8 cellular contexts compared by ENCODE assay signal in genomic region chr22:46738642-46738960, GRCh38. TPM values are rescaled to one million over a fixed set of nuclear protein-coding genes. Genes with fewer than 3 reads are reported as not detected.
DNase-seq lines count a peak whose midpoint lies in the region; ATAC-seq and TF ChIP-seq lines count a peak whose summit lies in the region.

No MANE protein-coding gene starts in this region.

- H3K4me1 Mint-ChIP-seq in activated CD4-positive, alpha-beta memory T cell treated with anti-CD3 and anti-CD28 coated beads for 36 hours (ENCODE audit: low read depth), result peaks cover 33% of the 10 kb centered on the region

- no peaks in the 10 kb centered on the region for H3F3A ChIP-seq in GM23248 (ENCODE audit: insufficient read depth)

- TF ChIP-seq POLR2A in spleen (IDR thresholded peaks at IDR 0.05), result no peak

- no peaks in the 10 kb centered on the region for H3K36me3 ChIP-seq in GM23248 (ENCODE audit: low read depth)
- H3K36me3 ChIP-seq in hepatocyte (replicated peaks; ENCODE audit: insufficient read depth, low read depth), result no peaks in the 10 kb centered on the region
- H3K36me3 ChIP-seq in spleen, result no peaks in the 10 kb centered on the region

- H3K9me3 ChIP-seq in GM23248 (ENCODE audit: low read depth), result no peaks in the 10 kb centered on the region
- H3K9me3 ChIP-seq in hepatocyte (ENCODE audit: low read depth), result no peaks in the 10 kb centered on the region
- peaks cover 0 to 7% (median 2%) of the 10 kb centered on the region in 8 donors for H3K9me3 ChIP-seq in spleen

- POLR2A ChIA-PET in activated CD4-positive, alpha-beta memory T cell treated with anti-CD3 and anti-CD28 coated beads for 36 hours (lab: Charles Lee), result interaction anchor here (1.5 to 1.7 kb wide), 2 partner anchors 10 to 24 kb away, joined by 7 read pairs; partner anchors contain the start of gene TBC1D22A

- peak overlapping the region; percentile 83 for H3K27ac Mint-ChIP-seq in activated CD4-positive, alpha-beta memory T cell treated with anti-CD3 and anti-CD28 coated beads for 36 hours

- H3K27me3 Mint-ChIP-seq in activated CD4-positive, alpha-beta memory T cell treated with anti-CD3 and anti-CD28 coated beads for 36 hours, result no peaks in the 10 kb centered on the region

- intact Hi-C loops in activated CD4-positive, alpha-beta memory T cell treated with anti-CD3 and anti-CD28 coated beads for 36 hours (cut with micrococcal nuclease), result loop anchor here (2.0 to 5.0 kb wide), 3 partner anchors 24 to 176 kb away; partner anchors contain the start of gene TBC1D22A
- intact Hi-C loops in spleen (cut with DNase I; ENCODE audit: low total_unique reads), result no loop called here

- H3K79me2 ChIP-seq in GM23248 (ENCODE audit: insufficient read depth) (peaks cover 47% of the 10 kb centered on the region), hepatocyte (peaks cover 61% of the 10 kb centered on the region)

- H3K27me3 ChIP-seq in GM23248 (replicated peaks; ENCODE audit: insufficient read depth) (no peaks in the 10 kb centered on the region), hepatocyte (no peaks in the 10 kb centered on the region), spleen (replicated peaks in 1 of 7) (no peaks in the 10 kb centered on the region)

- in situ Hi-C loops in GM23248 (cut with MboI), result no loop called here

- ATAC-seq in HG03457 (IDR thresholded peaks at IDR 0.05; ENCODE audit: unreplicated experiment), result no peak

- 3 to 4% methylated on average over 4 to 11 of the region's 14 CpGs for WGBS in GM23248 (ENCODE audit: low coverage in 1 of 2, low lambda C conversion rate in 2 of 2, missing lambda C conversion rate in 2 of 2), 2 experiments
- WGBS in hepatocyte (ENCODE audit: low lambda C conversion rate, missing lambda C conversion rate), result 10% methylated on average over 9 of the region's 14 CpGs
- WGBS in spleen, 5 donors, result 5 to 18% (median 6%) methylated on average over 2 to 14 of the region's 14 CpGs

- H2AFZ ChIP-seq in GM23248 (peak overlapping the region; percentile 79), hepatocyte (peak overlapping the region; percentile 94)

- peaks cover 17% of the 10 kb centered on the region for H3K36me3 Mint-ChIP-seq in activated CD4-positive, alpha-beta memory T cell treated with anti-CD3 and anti-CD28 coated beads for 36 hours

- peak overlapping the region; percentile 79 for H3K4me3 Mint-ChIP-seq in activated CD4-positive, alpha-beta memory T cell treated with anti-CD3 and anti-CD28 coated beads for 36 hours

- H3K4me3 ChIP-seq in GM23248 (peak overlapping the region; percentile 69), hepatocyte (peak overlapping the region; percentile 92), spleen (peak overlapping the region; percentile 60 to 98 (median 84))

- H3K4me2 ChIP-seq in GM23248 (ENCODE audit: unreplicated experiment), result peak overlapping the region; percentile 90
- H3K4me2 ChIP-seq in hepatocyte, result peak overlapping the region; percentile 97

- H3K27ac ChIP-seq in GM23248 (peak overlapping the region; percentile 65), hepatocyte (peak overlapping the region; percentile 99), spleen (peak overlapping the region; percentile 82 to 97 (median 92))

- H3K9me2 ChIP-seq in GM23248 (ENCODE audit: insufficient read depth), result no peaks in the 10 kb centered on the region
- H3K9me2 ChIP-seq in hepatocyte (replicated peaks; ENCODE audit: insufficient read depth), result no peaks in the 10 kb centered on the region

- H3K9me3 Mint-ChIP-seq in activated CD4-positive, alpha-beta memory T cell treated with anti-CD3 and anti-CD28 coated beads for 36 hours, result peaks cover 7% of the 10 kb centered on the region

- TF ChIP-seq CTCF in hepatocyte (IDR thresholded peaks at IDR 0.05; ENCODE audit: poor library complexity), result no peak
- TF ChIP-seq CTCF in spleen (IDR thresholded peaks at IDR 0.05 in 8 of 11, conservative IDR thresholded peaks at IDR 0.05 in 3 of 11), result no peak

- H3K9ac ChIP-seq in GM23248, result peak overlapping the region; percentile 85

- H4K20me1 ChIP-seq in GM23248 (ENCODE audit: insufficient read depth), result no peaks in the 10 kb centered on the region
- peaks cover 40% of the 10 kb centered on the region for H4K20me1 ChIP-seq in hepatocyte (ENCODE audit: insufficient read depth, poor library complexity, severe bottlenecking)

- CTCF ChIA-PET in activated CD4-positive, alpha-beta memory T cell treated with anti-CD3 and anti-CD28 coated beads for 36 hours (lab: Charles Lee), result interaction anchor here (0.6 to 4.1 kb wide), 10 partner anchors 11 to 175 kb away, joined by 3 to 26 read pairs (median 4); partner anchors contain the start of gene TBC1D22A

- H3K4me1 ChIP-seq in GM23248 (ENCODE audit: insufficient read depth) (peaks cover 18% of the 10 kb centered on the region), hepatocyte (ENCODE audit: insufficient read depth) (peaks cover 74% of the 10 kb centered on the region), spleen (peaks cover 40 to 60% (median 53%) of the 10 kb centered on the region in 6 donors)

- DNase-seq in GM23248 (no peak), hepatocyte (ENCODE audit: low spot score) (no peak), spleen (no peak), NCI-H1092 treated with DMSO at 0.1 percent for 48 hours (lab: John Stamatoyannopoulos, UW) (no peak), NCI-H526 treated with DMSO at 0.1 percent for 48 hours (lab: John Stamatoyannopoulos, UW) (no peak), NCI-H345 treated with DMSO at 0.1 percent for 48 hours (lab: John Stamatoyannopoulos, UW; ENCODE audit: unreplicated experiment) (no peak)
- DNase-seq in activated CD4-positive, alpha-beta memory T cell treated with anti-CD3 and anti-CD28 coated beads for 36 hours, result no peak

RNA-seq across cellular contexts. Expression of gene CERK, which starts 0.5 kb away (rescaled TPM):
- 45.1 and 45.4 TPM in 2 replicates for total RNA-seq in GM23248 (2014; rRNA removed; shearing (Covaris generic))
- polyA plus RNA-seq in GM23248 (2016; fragmentation: Nextera tagmentation; extraction: Ambion mirVana) (24.3 and 25.3 TPM in 2 replicates), hepatocyte (33.1 and 38.6 TPM in 2 replicates), spleen (10 to 100 TPM; 13.7 to 17.1 (median 14.5) TPM)
- total RNA-seq in activated CD4-positive, alpha-beta memory T cell treated with anti-CD3 and anti-CD28 coated beads for 36 hours, result 10 to 100 TPM; 54.4 to 55.0 TPM
- total RNA-seq in hepatocyte (48.0 and 59.0 TPM in 2 replicates), spleen (10 to 100 TPM; 31.3 to 47.1 (median 40.6) TPM)

RNA-seq across cellular contexts. Expression of gene TBC1D22A, which starts 23.8 kb away (rescaled TPM):
- 12.3 and 13.3 TPM in 2 replicates for total RNA-seq in GM23248 (2014; rRNA removed; shearing (Covaris generic))
- polyA plus RNA-seq in GM23248 (2016; fragmentation: Nextera tagmentation; extraction: Ambion mirVana) (16.9 and 17.9 TPM in 2 replicates), hepatocyte (19.8 and 21.7 TPM in 2 replicates), spleen (10 to 100 TPM; 17.2 to 34.0 (median 25.9) TPM)
- total RNA-seq in activated CD4-positive, alpha-beta memory T cell treated with anti-CD3 and anti-CD28 coated beads for 36 hours, result 10 to 100 TPM; 33.2 to 34.9 TPM
- total RNA-seq in hepatocyte (10.3 and 15.3 TPM in 2 replicates), spleen (10 to 100 TPM; 40.1 to 66.9 (median 54.8) TPM)
